13 cellular contexts compared by ENCODE assay signal in the genomic region with DNA sequence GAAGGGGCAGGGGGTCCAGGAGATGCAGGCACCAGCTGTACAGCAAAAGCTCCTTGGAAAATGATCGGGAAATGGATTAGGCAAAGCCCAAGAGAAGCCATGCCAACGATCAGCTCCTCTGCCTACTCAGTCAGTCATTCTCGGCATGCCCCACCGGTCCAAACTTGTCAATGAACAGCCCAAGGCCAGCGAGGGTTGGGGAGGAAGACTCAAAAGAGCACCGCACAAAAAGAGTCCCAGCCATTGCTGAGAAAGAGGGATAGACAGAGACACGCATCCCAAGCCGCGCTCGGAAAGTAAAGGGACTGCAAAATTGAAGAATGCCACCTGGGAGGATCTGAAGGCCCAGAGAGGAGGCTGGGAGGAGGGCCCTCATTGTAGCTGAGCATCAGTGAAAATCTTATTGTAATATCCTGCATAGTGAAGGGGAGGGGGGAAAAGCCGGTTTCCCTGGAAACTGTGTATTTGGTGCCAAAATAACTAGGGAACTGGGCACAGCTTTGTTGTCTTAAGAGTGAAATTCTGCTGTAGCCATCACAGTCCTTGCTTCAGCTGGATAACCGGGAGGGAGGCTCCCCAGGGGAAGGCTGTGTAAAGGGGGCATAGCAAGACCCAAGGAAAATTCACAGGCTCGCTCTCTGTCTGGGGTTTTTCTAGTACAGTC. TPM values are rescaled to one million over a fixed set of nuclear protein-coding genes. Genes with fewer than 3 reads are reported as not detected.
A peak's percentile ranks its signal among the peaks of the same experiment; 100 is the strongest.
DNase-seq lines count a peak whose midpoint lies in the region; ATAC-seq and TF ChIP-seq lines count a peak whose summit lies in the region.
"Had no signal": no experiment of that assay in that cellular context is flagged by ENCODE, and none has a peak within 500 bp of the region (broad histone marks: within the 10 kb centered on the region; RNA-seq: fewer than 3 reads in every experiment).

No MANE protein-coding gene starts in this region.

- no peak for DNase-seq in left ventricle myocardium inferior
- no peak for DNase-seq in Right ventricle myocardium superior
- DNase-seq in mesothelial cell of epicardium (ENCODE audit: low spot score in 2 of 2, unreplicated experiment in 2 of 2): no peak
- no peak for DNase-seq in stimulated activated CD4-positive, alpha-beta T cell treated with anti-CD3 and anti-CD28 coated beads, Interleukin-2, amount 100 ng/mL, for 48 hours
- no peak for DNase-seq in activated CD4-positive, alpha-beta T cell treated with anti-CD3 and anti-CD28 coated beads, Interleukin-2, amount 50 U/mL, for 48 hours
- DNase-seq in GM10248 (ENCODE audit: extremely low spot score): no peak
- DNase-seq: activated CD8-positive, alpha-beta memory T cell treated with anti-CD3 and anti-CD28 coated beads, Interleukin-2, amount 50 U/mL, for 4 hours; AML-193; NCI-H748 treated with DMSO at 0.1 percent for 48 hours; testis had no signal

- no peaks in the 10 kb centered on the region for H3K27me3 Mint-ChIP-seq in dendritic cell treated with granulocyte-macrophage colony-stimulating factor and Interleukin-4, amounts not matched to agents 40 ng/mL and 50 ng/mL, for 4 days
- no peaks in the 10 kb centered on the region for H3K27me3 Mint-ChIP-seq in mesothelial cell of epicardium (ENCODE audit: low read depth)

- intact Hi-C loops in left ventricle myocardium inferior (cut with micrococcal nuclease) (no loop called here), Right ventricle myocardium superior (cut with DNase I) (no loop called here)
- intact Hi-C loops in dendritic cell treated with granulocyte-macrophage colony-stimulating factor and Interleukin-4, amounts not matched to agents 40 ng/mL and 50 ng/mL, for 4 days (cut with micrococcal nuclease): no loop called here

- peak overlapping the region; percentile 98 for H3K27ac Mint-ChIP-seq in dendritic cell treated with granulocyte-macrophage colony-stimulating factor and Interleukin-4, amounts not matched to agents 40 ng/mL and 50 ng/mL, for 4 days
- H3K27ac Mint-ChIP-seq in mesothelial cell of epicardium: peak overlapping the region; percentile 89
- H3K27ac Mint-ChIP-seq: T-helper 1 cell treated with Interleukin-12 subunit alpha and Interleukin-12 subunit beta and Interleukin-4 antibody, amounts not matched to agents 30 μg/mL and 1 μg/mL, for 36 hours had no signal

- peaks cover 33% of the 10 kb centered on the region for H3K36me3 ChIP-seq in left ventricle myocardium inferior

- H3K9me3 ChIP-seq in left ventricle myocardium inferior (replicated peaks): no peaks in the 10 kb centered on the region
- H3K9me3 ChIP-seq: testis had no signal

- no peaks in the 10 kb centered on the region for H3K27me3 ChIP-seq in left ventricle myocardium inferior (ENCODE audit: low read depth)
- H3K27me3 ChIP-seq: testis had no signal

- no peaks in the 10 kb centered on the region for H3K9me3 Mint-ChIP-seq in dendritic cell treated with granulocyte-macrophage colony-stimulating factor and Interleukin-4, amounts not matched to agents 40 ng/mL and 50 ng/mL, for 4 days
- peaks cover under 1% of the 10 kb centered on the region for H3K9me3 Mint-ChIP-seq in mesothelial cell of epicardium
- H3K9me3 Mint-ChIP-seq: T-helper 1 cell treated with Interleukin-12 subunit alpha and Interleukin-12 subunit beta and Interleukin-4 antibody, amounts not matched to agents 30 μg/mL and 1 μg/mL, for 36 hours had no signal

- peak overlapping the region; percentile 87 for H3K27ac ChIP-seq in left ventricle myocardium inferior (replicated peaks)
- H3K27ac ChIP-seq: testis had no signal

- H3K4me1 ChIP-seq in left ventricle myocardium inferior: peaks cover 44% of the 10 kb centered on the region

- CTCF ChIA-PET in GM10248 (lab: Yijun Ruan, JAX): interaction anchor here (0.7 to 3.1 kb wide), 12 partner anchors 8 to 218 kb away, joined by 3 to 15 read pairs (median 4); a partner anchor contains a TSS

- no peak for TF ChIP-seq CTCF in left ventricle myocardium inferior (IDR thresholded peaks at IDR 0.05; ENCODE audit: borderline replicate concordance)
- no peak for TF ChIP-seq CTCF in mesothelial cell of epicardium (IDR thresholded peaks at IDR 0.05; ENCODE audit: unreplicated experiment)
- TF ChIP-seq CTCF in GM10248 (IDR thresholded peaks at IDR 0.05; ENCODE audit: control extremely low read depth, extremely low read depth, low read depth, missing control alignments): no peak

- peaks cover 61% of the 10 kb centered on the region for H3K4me1 Mint-ChIP-seq in dendritic cell treated with granulocyte-macrophage colony-stimulating factor and Interleukin-4, amounts not matched to agents 40 ng/mL and 50 ng/mL, for 4 days (ENCODE audit: low read depth)
- H3K4me1 Mint-ChIP-seq in mesothelial cell of epicardium: peaks cover 36% of the 10 kb centered on the region

- H3K4me3 ChIP-seq in left ventricle myocardium inferior: no peak overlapping the region
- H3K4me3 ChIP-seq: testis had no signal

- POLR2A ChIA-PET in GM10248 (lab: Yijun Ruan, JAX): interaction anchor here (0.5 kb wide), 1 partner anchor 37 kb away, joined by 5 read pairs; no protein-coding TSS in a partner anchor

- ATAC-seq in Right ventricle myocardium superior (ENCODE audit: poor library complexity) (no peak), GM18858 (IDR thresholded peaks at IDR 0.05; ENCODE audit: unreplicated experiment) (no peak)

- peaks cover 52% of the 10 kb centered on the region for H3K36me3 Mint-ChIP-seq in dendritic cell treated with granulocyte-macrophage colony-stimulating factor and Interleukin-4, amounts not matched to agents 40 ng/mL and 50 ng/mL, for 4 days (ENCODE audit: low read depth)
- peaks cover 15% of the 10 kb centered on the region for H3K36me3 Mint-ChIP-seq in mesothelial cell of epicardium

- H3K4me3 Mint-ChIP-seq in dendritic cell treated with granulocyte-macrophage colony-stimulating factor and Interleukin-4, amounts not matched to agents 40 ng/mL and 50 ng/mL, for 4 days: peak overlapping the region; percentile 86
- no peak overlapping the region for H3K4me3 Mint-ChIP-seq in mesothelial cell of epicardium
- H3K4me3 Mint-ChIP-seq: T-helper 1 cell treated with Interleukin-12 subunit alpha and Interleukin-12 subunit beta and Interleukin-4 antibody, amounts not matched to agents 30 μg/mL and 1 μg/mL, for 36 hours had no signal

RNA-seq across cellular contexts. Expression of a gene that starts 4.7 kb away (rescaled TPM):
- total RNA-seq in left ventricle myocardium inferior (13.0 TPM), Right ventricle myocardium superior (10.3 TPM), mesothelial cell of epicardium (55.4 to 61.1 TPM (median 57.5 TPM) in 3 replicates)

RNA-seq across cellular contexts. Expression of a gene that starts 50.2 kb away (rescaled TPM):
- 11.4 TPM for total RNA-seq in left ventricle myocardium inferior
- 9.6 TPM for total RNA-seq in Right ventricle myocardium superior
- 9.8 to 10.3 TPM (median 9.8 TPM) in 3 replicates for total RNA-seq in mesothelial cell of epicardium
